In the genomic region with DNA sequence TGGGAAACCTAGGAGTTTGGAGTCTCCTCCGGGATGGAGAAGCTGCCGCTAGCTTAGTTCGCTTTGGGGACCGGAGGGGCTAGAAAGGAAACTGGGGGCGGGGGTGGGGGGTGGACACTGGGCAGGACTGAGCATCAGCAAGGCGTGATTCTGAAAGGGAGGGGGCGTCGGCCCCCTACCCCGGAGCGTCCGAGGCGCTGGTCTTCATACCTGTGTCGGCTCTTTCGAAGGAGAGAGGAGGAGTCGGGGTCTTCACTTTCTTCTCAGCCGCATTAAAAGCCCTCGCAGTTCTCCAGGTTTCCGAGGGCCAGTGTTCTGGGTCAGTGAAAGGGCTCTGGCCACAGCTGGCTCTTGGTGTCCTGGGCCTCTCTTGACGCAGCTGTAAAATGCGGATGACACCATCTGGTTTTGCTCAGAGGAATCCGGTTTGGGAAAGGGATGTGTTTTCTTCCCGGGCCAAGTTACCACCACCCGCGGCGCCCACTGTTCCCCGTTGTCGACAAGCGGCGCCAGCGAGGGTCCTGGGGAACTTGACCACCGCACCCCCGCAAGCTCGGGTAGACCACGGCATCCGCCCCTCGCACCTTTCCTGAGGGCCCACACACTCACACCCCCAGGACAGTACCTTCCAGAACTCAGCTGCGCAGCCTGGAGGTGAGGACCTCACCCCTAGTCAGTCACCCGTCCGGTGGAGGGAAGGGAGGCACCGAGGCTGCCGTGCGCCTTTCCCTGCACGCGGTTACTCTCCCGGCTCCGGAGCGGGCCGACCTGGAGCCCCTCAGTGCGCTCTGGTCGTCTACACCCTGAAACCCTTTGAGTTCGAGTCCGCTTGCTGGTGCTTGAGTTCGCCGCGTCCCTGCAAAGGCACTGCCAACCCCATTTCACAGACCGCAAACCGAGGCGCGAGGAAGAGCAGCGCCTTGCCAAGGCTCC, we compare ENCODE assay signal across 3 cellular contexts.
TF ChIP-seq lines count a peak whose summit lies in the region.

No MANE protein-coding gene starts in this region.

TF ChIP-seq in A549, 52 proteins besides CTCF, POLR2A, EP300 and RAD21:
- TF ChIP-seq, protein P1, sequence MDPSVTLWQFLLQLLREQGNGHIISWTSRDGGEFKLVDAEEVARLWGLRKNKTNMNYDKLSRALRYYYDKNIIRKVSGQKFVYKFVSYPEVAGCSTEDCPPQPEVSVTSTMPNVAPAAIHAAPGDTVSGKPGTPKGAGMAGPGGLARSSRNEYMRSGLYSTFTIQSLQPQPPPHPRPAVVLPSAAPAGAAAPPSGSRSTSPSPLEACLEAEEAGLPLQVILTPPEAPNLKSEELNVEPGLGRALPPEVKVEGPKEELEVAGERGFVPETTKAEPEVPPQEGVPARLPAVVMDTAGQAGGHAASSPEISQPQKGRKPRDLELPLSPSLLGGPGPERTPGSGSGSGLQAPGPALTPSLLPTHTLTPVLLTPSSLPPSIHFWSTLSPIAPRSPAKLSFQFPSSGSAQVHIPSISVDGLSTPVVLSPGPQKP (IDR thresholded peaks at IDR 0.05; ENCODE audit: low read depth, low read length), result no peak
- TF ChIP-seq FOSB (CRISPR knock-in tag; IDR thresholded peaks at IDR 0.05), result no peak

TF ChIP-seq in GM23338, 12 proteins besides CTCF, POLR2A, EP300 and RAD21 (continues in another document):
- TF ChIP-seq, protein P2, sequence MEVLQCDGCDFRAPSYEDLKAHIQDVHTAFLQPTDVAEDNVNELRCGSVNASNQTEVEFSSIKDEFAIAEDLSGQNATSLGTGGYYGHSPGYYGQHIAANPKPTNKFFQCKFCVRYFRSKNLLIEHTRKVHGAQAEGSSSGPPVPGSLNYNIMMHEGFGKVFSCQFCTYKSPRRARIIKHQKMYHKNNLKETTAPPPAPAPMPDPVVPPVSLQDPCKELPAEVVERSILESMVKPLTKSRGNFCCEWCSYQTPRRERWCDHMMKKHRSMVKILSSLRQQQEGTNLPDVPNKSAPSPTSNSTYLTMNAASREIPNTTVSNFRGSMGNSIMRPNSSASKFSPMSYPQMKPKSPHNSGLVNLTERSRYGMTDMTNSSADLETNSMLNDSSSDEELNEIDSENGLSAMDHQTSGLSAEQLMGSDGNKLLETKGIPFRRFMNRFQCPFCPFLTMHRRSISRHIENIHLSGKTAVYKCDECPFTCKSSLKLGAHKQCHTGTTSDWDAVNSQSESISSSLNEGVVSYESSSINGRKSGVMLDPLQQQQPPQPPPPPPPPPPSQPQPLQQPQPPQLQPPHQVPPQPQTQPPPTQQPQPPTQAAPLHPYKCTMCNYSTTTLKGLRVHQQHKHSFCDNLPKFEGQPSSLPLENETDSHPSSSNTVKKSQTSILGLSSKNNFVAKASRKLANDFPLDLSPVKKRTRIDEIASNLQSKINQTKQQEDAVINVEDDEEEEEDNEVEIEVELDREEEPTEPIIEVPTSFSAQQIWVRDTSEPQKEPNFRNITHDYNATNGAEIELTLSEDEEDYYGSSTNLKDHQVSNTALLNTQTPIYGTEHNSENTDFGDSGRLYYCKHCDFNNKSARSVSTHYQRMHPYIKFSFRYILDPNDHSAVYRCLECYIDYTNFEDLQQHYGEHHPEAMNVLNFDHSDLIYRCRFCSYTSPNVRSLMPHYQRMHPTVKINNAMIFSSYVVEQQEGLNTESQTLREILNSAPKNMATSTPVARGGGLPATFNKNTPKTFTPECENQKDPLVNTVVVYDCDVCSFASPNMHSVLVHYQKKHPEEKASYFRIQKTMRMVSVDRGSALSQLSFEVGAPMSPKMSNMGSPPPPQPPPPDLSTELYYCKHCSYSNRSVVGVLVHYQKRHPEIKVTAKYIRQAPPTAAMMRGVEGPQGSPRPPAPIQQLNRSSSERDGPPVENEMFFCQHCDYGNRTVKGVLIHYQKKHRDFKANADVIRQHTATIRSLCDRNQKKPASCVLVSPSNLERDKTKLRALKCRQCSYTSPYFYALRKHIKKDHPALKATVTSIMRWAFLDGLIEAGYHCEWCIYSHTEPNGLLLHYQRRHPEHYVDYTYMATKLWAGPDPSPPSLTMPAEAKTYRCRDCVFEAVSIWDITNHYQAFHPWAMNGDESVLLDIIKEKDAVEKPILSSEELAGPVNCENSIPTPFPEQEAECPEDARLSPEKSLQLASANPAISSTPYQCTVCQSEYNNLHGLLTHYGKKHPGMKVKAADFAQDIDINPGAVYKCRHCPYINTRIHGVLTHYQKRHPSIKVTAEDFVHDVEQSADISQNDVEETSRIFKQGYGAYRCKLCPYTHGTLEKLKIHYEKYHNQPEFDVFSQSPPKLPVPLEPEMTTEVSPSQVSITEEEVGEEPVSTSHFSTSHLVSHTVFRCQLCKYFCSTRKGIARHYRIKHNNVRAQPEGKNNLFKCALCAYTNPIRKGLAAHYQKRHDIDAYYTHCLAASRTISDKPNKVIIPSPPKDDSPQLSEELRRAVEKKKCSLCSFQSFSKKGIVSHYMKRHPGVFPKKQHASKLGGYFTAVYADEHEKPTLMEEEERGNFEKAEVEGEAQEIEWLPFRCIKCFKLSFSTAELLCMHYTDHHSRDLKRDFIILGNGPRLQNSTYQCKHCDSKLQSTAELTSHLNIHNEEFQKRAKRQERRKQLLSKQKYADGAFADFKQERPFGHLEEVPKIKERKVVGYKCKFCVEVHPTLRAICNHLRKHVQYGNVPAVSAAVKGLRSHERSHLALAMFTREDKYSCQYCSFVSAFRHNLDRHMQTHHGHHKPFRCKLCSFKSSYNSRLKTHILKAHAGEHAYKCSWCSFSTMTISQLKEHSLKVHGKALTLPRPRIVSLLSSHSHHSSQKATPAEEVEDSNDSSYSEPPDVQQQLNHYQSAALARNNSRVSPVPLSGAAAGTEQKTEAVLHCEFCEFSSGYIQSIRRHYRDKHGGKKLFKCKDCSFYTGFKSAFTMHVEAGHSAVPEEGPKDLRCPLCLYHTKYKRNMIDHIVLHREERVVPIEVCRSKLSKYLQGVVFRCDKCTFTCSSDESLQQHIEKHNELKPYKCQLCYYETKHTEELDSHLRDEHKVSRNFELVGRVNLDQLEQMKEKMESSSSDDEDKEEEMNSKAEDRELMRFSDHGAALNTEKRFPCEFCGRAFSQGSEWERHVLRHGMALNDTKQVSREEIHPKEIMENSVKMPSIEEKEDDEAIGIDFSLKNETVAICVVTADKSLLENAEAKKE (CRISPR knock-in tag; IDR thresholded peaks at IDR 0.05), result no peak
- TF ChIP-seq ZNF114 (CRISPR knock-in tag; IDR thresholded peaks at IDR 0.05) (no peak), CREB1 (CRISPR knock-in tag; IDR thresholded peaks at IDR 0.05; ENCODE audit: low read depth) (no peak), EZH2phosphoT487 (IDR thresholded peaks at IDR 0.05; ENCODE audit: unreplicated experiment) (no peak), EZH2 (IDR thresholded peaks at IDR 0.05; ENCODE audit: low read depth, unreplicated experiment) (no peak), STAT1 (IDR thresholded peaks at IDR 0.05; ENCODE audit: unreplicated experiment) (no peak), POLR2AphosphoS5 (IDR thresholded peaks at IDR 0.05; ENCODE audit: low read depth) (no peak)
- TF ChIP-seq, protein P3, sequence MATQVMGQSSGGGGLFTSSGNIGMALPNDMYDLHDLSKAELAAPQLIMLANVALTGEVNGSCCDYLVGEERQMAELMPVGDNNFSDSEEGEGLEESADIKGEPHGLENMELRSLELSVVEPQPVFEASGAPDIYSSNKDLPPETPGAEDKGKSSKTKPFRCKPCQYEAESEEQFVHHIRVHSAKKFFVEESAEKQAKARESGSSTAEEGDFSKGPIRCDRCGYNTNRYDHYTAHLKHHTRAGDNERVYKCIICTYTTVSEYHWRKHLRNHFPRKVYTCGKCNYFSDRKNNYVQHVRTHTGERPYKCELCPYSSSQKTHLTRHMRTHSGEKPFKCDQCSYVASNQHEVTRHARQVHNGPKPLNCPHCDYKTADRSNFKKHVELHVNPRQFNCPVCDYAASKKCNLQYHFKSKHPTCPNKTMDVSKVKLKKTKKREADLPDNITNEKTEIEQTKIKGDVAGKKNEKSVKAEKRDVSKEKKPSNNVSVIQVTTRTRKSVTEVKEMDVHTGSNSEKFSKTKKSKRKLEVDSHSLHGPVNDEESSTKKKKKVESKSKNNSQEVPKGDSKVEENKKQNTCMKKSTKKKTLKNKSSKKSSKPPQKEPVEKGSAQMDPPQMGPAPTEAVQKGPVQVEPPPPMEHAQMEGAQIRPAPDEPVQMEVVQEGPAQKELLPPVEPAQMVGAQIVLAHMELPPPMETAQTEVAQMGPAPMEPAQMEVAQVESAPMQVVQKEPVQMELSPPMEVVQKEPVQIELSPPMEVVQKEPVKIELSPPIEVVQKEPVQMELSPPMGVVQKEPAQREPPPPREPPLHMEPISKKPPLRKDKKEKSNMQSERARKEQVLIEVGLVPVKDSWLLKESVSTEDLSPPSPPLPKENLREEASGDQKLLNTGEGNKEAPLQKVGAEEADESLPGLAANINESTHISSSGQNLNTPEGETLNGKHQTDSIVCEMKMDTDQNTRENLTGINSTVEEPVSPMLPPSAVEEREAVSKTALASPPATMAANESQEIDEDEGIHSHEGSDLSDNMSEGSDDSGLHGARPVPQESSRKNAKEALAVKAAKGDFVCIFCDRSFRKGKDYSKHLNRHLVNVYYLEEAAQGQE (IDR thresholded peaks at IDR 0.05; ENCODE audit: unreplicated experiment), result no peak

TF ChIP-seq in endothelial cell of umbilical vein, 7 proteins besides CTCF, POLR2A, EP300 and RAD21:
- TF ChIP-seq JUN (IDR thresholded peaks at IDR 0.05; ENCODE audit: borderline replicate concordance, insufficient read depth, insufficient read length, low read depth), result no peak
- peak; percentile 92 for TF ChIP-seq EZH2 (IDR thresholded peaks at IDR 0.05; ENCODE audit: borderline replicate concordance, low read depth, low read length, severe bottlenecking)
